Comparison of ENCODE assay signal across 15 cellular contexts in genomic region chr6:69887026-69887425, GRCh38.
DNase-seq lines count a peak whose midpoint lies in the region; ATAC-seq lines count a peak whose summit lies in the region.
"Had no signal": no experiment of that assay in that cellular context is flagged by ENCODE, and none has a peak within 500 bp of the region (broad histone marks: within the 10 kb centered on the region; RNA-seq: fewer than 3 reads in every experiment).

No MANE protein-coding gene starts in this region.

- peaks cover 3% of the 10 kb centered on the region for H3K27me3 ChIP-seq in effector memory CD4-positive, alpha-beta T cell (replicated peaks; ENCODE audit: control insufficient read depth, insufficient read depth, low read length, poor library complexity, severe bottlenecking)
- H3K27me3 ChIP-seq: esophagus squamous epithelium, tibial artery had no signal

- H3K4me3 Mint-ChIP-seq in memory B cell, result no peak overlapping the region

- no peaks in the 10 kb centered on the region for H3K9me3 ChIP-seq in effector memory CD4-positive, alpha-beta T cell (ENCODE audit: control insufficient read depth, low read length)
- H3K9me3 ChIP-seq: esophagus squamous epithelium, tibial artery had no signal

- H3K4me1 ChIP-seq in effector memory CD4-positive, alpha-beta T cell (ENCODE audit: control insufficient read depth, insufficient read depth, low read length, poor library complexity, severe bottlenecking), result no peaks in the 10 kb centered on the region
- H3K4me1 ChIP-seq: esophagus squamous epithelium had no signal

- H3K27ac ChIP-seq in effector memory CD4-positive, alpha-beta T cell (ENCODE audit: insufficient read depth, low read length, poor library complexity, severe bottlenecking), result no peak overlapping the region
- H3K27ac ChIP-seq: esophagus squamous epithelium, tibial artery had no signal

- no peak overlapping the region for H3K4me3 ChIP-seq in effector memory CD4-positive, alpha-beta T cell (ENCODE audit: insufficient read depth, low read depth, low read length, poor library complexity, severe bottlenecking)
- H3K4me3 ChIP-seq: esophagus squamous epithelium, smooth muscle cell, tibial artery had no signal

- H3K36me3 Mint-ChIP-seq in memory B cell, result peaks cover 22% of the 10 kb centered on the region

- ATAC-seq in GM18511 (IDR thresholded peaks at IDR 0.05; ENCODE audit: unreplicated experiment), result peak; percentile 56
- peak; percentile 37 for ATAC-seq in GM21529 (IDR thresholded peaks at IDR 0.05; ENCODE audit: unreplicated experiment)
- peak; percentile 65 for ATAC-seq in HG03571 (IDR thresholded peaks at IDR 0.05; ENCODE audit: unreplicated experiment)
- ATAC-seq in memory B cell (ENCODE audit: low read depth), result peak; percentile 94
- no peak for ATAC-seq in GM21390 (IDR thresholded peaks at IDR 0.05; ENCODE audit: unreplicated experiment)
- ATAC-seq: PC-3 had no signal

- DNase-seq in memory B cell (ENCODE audit: low spot score in 2 of 2) (peak in 1 of 2 donors; percentile 34), UCSD-AML1 (lab: John Stamatoyannopoulos, UW; ENCODE audit: unreplicated experiment) (no peak)
- DNase-seq in activated T-cell treated with anti-CD3 and anti-CD28 coated beads, Interleukin-2, amount 50 U/mL, for 1 hour, result no peak
- DNase-seq in effector memory CD4-positive, alpha-beta T cell, result no peak
- DNase-seq: activated CD8-positive, alpha-beta memory T cell treated with anti-CD3 and anti-CD28 coated beads for 24 hours; COR-L47; esophagus squamous epithelium; PC-3; tibial artery had no signal

- no peaks in the 10 kb centered on the region for H3K36me3 ChIP-seq in effector memory CD4-positive, alpha-beta T cell (ENCODE audit: control insufficient read depth, insufficient read depth, low read length)
- H3K36me3 ChIP-seq: esophagus squamous epithelium, tibial artery had no signal

- peaks cover 43% of the 10 kb centered on the region for H3K4me1 Mint-ChIP-seq in memory B cell

- no peaks in the 10 kb centered on the region for H3K27me3 Mint-ChIP-seq in memory B cell

- peaks cover 5% of the 10 kb centered on the region for H3K9me3 Mint-ChIP-seq in memory B cell

- peak overlapping the region; percentile 88 for H3K27ac Mint-ChIP-seq in memory B cell
- H3K27ac Mint-ChIP-seq: activated naive CD4-positive, alpha-beta T cell treated with anti-CD3 and anti-CD28 coated beads, Interleukin-2, amount 50 U/mL, for 72 hours had no signal
